ENCODE assay signal across 15 cellular contexts in genomic region chr21:27424601-27425000, GRCh38.
DNase-seq lines count a peak whose midpoint lies in the region; ATAC-seq and TF ChIP-seq lines count a peak whose summit lies in the region.
"Had no signal": no experiment of that assay in that cellular context is flagged by ENCODE, and none has a peak within 500 bp of the region (broad histone marks: within the 10 kb centered on the region; RNA-seq: fewer than 3 reads in every experiment).

No MANE protein-coding gene starts in this region.

- no peaks in the 10 kb centered on the region for H3K9me2 ChIP-seq in hepatocyte (replicated peaks; ENCODE audit: insufficient read depth)

- TF ChIP-seq CTCF in IMR-90 (conservative IDR thresholded peaks at IDR 0.05; ENCODE audit: low read depth, low read length), result no peak
- TF ChIP-seq CTCF in hepatocyte (IDR thresholded peaks at IDR 0.05; ENCODE audit: poor library complexity), result no peak
- no peak for TF ChIP-seq CTCF in psoas muscle (IDR thresholded peaks at IDR 0.05)

- H4K5ac ChIP-seq in IMR-90 (ENCODE audit: low read depth, low read length), result peak overlapping the region; percentile 90; the same call in 1 of the 2 replicates

- TF ChIP-seq RAD21 in IMR-90 (IDR thresholded peaks at IDR 0.05; ENCODE audit: low read length), result no peak

- H3K27ac ChIP-seq in IMR-90 (ENCODE audit: insufficient read depth, low read length) (no peak overlapping the region; the same call in 1 of the 2 replicates), hepatocyte (peak overlapping the region; percentile 71), psoas muscle (no peak overlapping the region)
- H3K27ac ChIP-seq: parathyroid adenoma had no signal

- no peak for TF ChIP-seq POLR2A in IMR-90 (IDR thresholded peaks at IDR 0.05; ENCODE audit: low read depth, low read length)

- no peaks in the 10 kb centered on the region for H3K79me1 ChIP-seq in IMR-90 (ENCODE audit: low read depth in 1 of 2, low read length in 2 of 2)

- no peak for ATAC-seq in IMR-90 (ENCODE audit: low read depth)
- no peak for ATAC-seq in HG02571 (IDR thresholded peaks at IDR 0.05; ENCODE audit: unreplicated experiment)
- no peak for ATAC-seq in psoas muscle

- H2AK9ac ChIP-seq in IMR-90 (replicated peaks; ENCODE audit: low read depth, low read length, poor library complexity), result peak overlapping the region; percentile 61

- dilution Hi-C loops in IMR-90 (cut with HindIII; ENCODE audit: low sequenced_read_pairs, unreplicated experiment), result no loop called here

- no peak overlapping the region for H3K4me2 ChIP-seq in IMR-90 (ENCODE audit: low read depth, low read length)
- peak overlapping the region; percentile 46 for H3K4me2 ChIP-seq in hepatocyte

- BruUV-seq in IMR-90 (replicated peaks; lab: Mats Ljungman, UMichigan), result no TSS peak

- peak overlapping the region; percentile 89 for H3K4ac ChIP-seq in IMR-90 (ENCODE audit: low read depth, low read length)

- peak overlapping the region; percentile 80 for H2BK5ac ChIP-seq in IMR-90 (ENCODE audit: low read depth, low read length, poor library complexity, severe bottlenecking)

- no peak overlapping the region for H2AFZ ChIP-seq in IMR-90 (replicated peaks; ENCODE audit: low read length, poor library complexity)
- no peak overlapping the region for H2AFZ ChIP-seq in hepatocyte
- H2AFZ ChIP-seq: parathyroid adenoma had no signal

- H4K20me1 ChIP-seq in IMR-90 (ENCODE audit: insufficient read depth, low read length) (no peaks in the 10 kb centered on the region), hepatocyte (ENCODE audit: insufficient read depth, poor library complexity, severe bottlenecking) (no peaks in the 10 kb centered on the region)

- no peaks in the 10 kb centered on the region for H3K36me3 ChIP-seq in IMR-90 (ENCODE audit: control insufficient read depth, insufficient read depth, low read length)
- no peaks in the 10 kb centered on the region for H3K36me3 ChIP-seq in hepatocyte (replicated peaks; ENCODE audit: insufficient read depth, low read depth)
- H3K36me3 ChIP-seq in psoas muscle (ENCODE audit: insufficient read depth in 1 of 2, low read depth in 1 of 2), result no peaks in the 10 kb centered on the region
- H3K36me3 ChIP-seq: esophagus muscularis mucosa had no signal

- H3K18ac ChIP-seq in IMR-90 (ENCODE audit: low read depth, low read length), result peak overlapping the region; percentile 87

- H4K8ac ChIP-seq in IMR-90 (ENCODE audit: low read depth in 2 of 2, low read length in 2 of 2), result peak overlapping the region in 1 of 2 experiments; percentile 64; a peak in 3 of 4 replicates

- no peaks in the 10 kb centered on the region for H3K27me3 ChIP-seq in IMR-90 (ENCODE audit: control insufficient read depth, insufficient read depth, low read length)
- no peaks in the 10 kb centered on the region for H3K27me3 ChIP-seq in hepatocyte
- H3K27me3 ChIP-seq in psoas muscle (ENCODE audit: insufficient read depth in 3 of 3, low read length in 2 of 3), result no peaks in the 10 kb centered on the region
- H3K27me3 ChIP-seq: esophagus muscularis mucosa had no signal

- H3K4me3 ChIP-seq in IMR-90 (ENCODE audit: insufficient read depth, low read depth, low read length) (no peak overlapping the region), hepatocyte (no peak overlapping the region), psoas muscle (no peak overlapping the region)
- H3K4me3 ChIP-seq: esophagus muscularis mucosa, mucosa of descending colon had no signal

- H4K91ac ChIP-seq in IMR-90 (ENCODE audit: insufficient read depth, low read depth, low read length), result peak overlapping the region; percentile 81

- peaks cover 16% of the 10 kb centered on the region; the same call in 1 of the 2 replicates for H3K4me1 ChIP-seq in IMR-90 (ENCODE audit: control insufficient read depth, insufficient read depth, low read length)
- H3K4me1 ChIP-seq in hepatocyte (ENCODE audit: insufficient read depth), result peaks cover 10% of the 10 kb centered on the region
- H3K4me1 ChIP-seq in psoas muscle, result peaks cover 4% of the 10 kb centered on the region
- H3K4me1 ChIP-seq: parathyroid adenoma had no signal

- H2BK120ac ChIP-seq in IMR-90 (ENCODE audit: low read depth, low read length), result peak overlapping the region; percentile 78

- no peak overlapping the region for H3K9ac ChIP-seq in IMR-90 (ENCODE audit: low read depth, low read length)
- H3K9ac ChIP-seq: parathyroid adenoma had no signal

- peak overlapping the region; percentile 61; the same call in 2 of the 3 replicates for H2BK15ac ChIP-seq in IMR-90 (ENCODE audit: low read depth, low read length)

- intact Hi-C loops in IMR-90 (cut with micrococcal nuclease), result no loop called here
- intact Hi-C loops in psoas muscle (cut with DNase I), result no loop called here

- H3K9me3 ChIP-seq in IMR-90 (ENCODE audit: control insufficient read depth, insufficient read depth, low read length), result no peaks in the 10 kb centered on the region
- H3K9me3 ChIP-seq in hepatocyte (ENCODE audit: low read depth), result no peaks in the 10 kb centered on the region
- H3K9me3 ChIP-seq in psoas muscle, result no peaks in the 10 kb centered on the region
- H3K9me3 ChIP-seq: mucosa of descending colon had no signal

- CTCF ChIA-PET in IMR-90 (lab: Yijun Ruan, JAX), result no interaction called here

- H3K56ac ChIP-seq in IMR-90 (ENCODE audit: extremely low read depth, insufficient read depth, low read length), result no peak overlapping the region

- WGBS in IMR-90 (ENCODE audit: extremely low coverage in 2 of 2, insufficient read length in 1 of 2), 2 experiments, result no CpG with 5 or more reads among the region's 1 CpG
- 82% methylated on average over 1 of the region's 1 CpG for WGBS in hepatocyte (ENCODE audit: low lambda C conversion rate, missing lambda C conversion rate)
- WGBS in psoas muscle, 3 donors, result 90 to 100% (median 96%) methylated on average over 1 of the region's 1 CpG

- peaks cover 7% of the 10 kb centered on the region for H3K9me1 ChIP-seq in IMR-90 (ENCODE audit: insufficient read depth, low read length)

- peak overlapping the region; percentile 81; the same call in 1 of the 2 replicates for H3K23ac ChIP-seq in IMR-90 (ENCODE audit: low read depth, low read length)

- POLR2A ChIA-PET in IMR-90 (lab: Charles Lee; ENCODE audit: unreplicated experiment), result interaction anchor here (0.5 kb wide), 1 partner anchor 47 kb away, joined by 3 read pairs; no protein-coding TSS in a partner anchor

- no peaks in the 10 kb centered on the region for H3K79me2 ChIP-seq in hepatocyte
- H3K79me2 ChIP-seq: parathyroid adenoma had no signal

- peak overlapping the region; percentile 60 for H2AK5ac ChIP-seq in IMR-90 (ENCODE audit: low read depth, low read length)

- H3K14ac ChIP-seq in IMR-90 (replicated peaks; ENCODE audit: low read depth, low read length), result peak overlapping the region; percentile 94

- in situ Hi-C loops in IMR-90 (cut with MboI; ENCODE audit: low sequenced_read_pairs), result no loop called here

- peak overlapping the region; percentile 82 for H2BK20ac ChIP-seq in IMR-90 (ENCODE audit: low read depth, low read length)

- DNase-seq in AG20443 (ENCODE audit: low spot score), result peak; percentile 11
- DNase-seq in IMR-90, result peak; percentile 34
- peak; percentile 41 for DNase-seq in amniotic epithelial cell (ENCODE audit: low read depth)
- no peak for DNase-seq in hepatocyte (ENCODE audit: low spot score)
- DNase-seq in A172 (ENCODE audit: low spot score), result no peak
- no peak for DNase-seq in psoas muscle
- no peak for DNase-seq in NCI-H2227 (lab: John Stamatoyannopoulos, UW; ENCODE audit: unreplicated experiment)
- DNase-seq: activated CD4-positive, CD25-positive, alpha-beta regulatory T cell treated with anti-CD3 and anti-CD28 coated beads, Interleukin-2, amount 50 U/mL, for 72 hours; activated CD8-positive, alpha-beta memory T cell treated with anti-CD3 and anti-CD28 coated beads, Interleukin-2, amount 50 U/mL, for 48 hours; activated naive CD4-positive, alpha-beta T cell treated with anti-CD3 and anti-CD28 coated beads, Interleukin-2, amount 50 U/mL, for 16 hours; mucosa of descending colon; NCI-H2171 treated with DMSO at 0.1 percent for 48 hours had no signal

TF ChIP-seq in IMR-90, 13 proteins besides CTCF, POLR2A, EP300 and RAD21:
- peak; percentile 15; the same call in 1 of the 2 replicates for TF ChIP-seq USF2 (IDR thresholded peaks at IDR 0.05; ENCODE audit: low read depth, low read length)
- TF ChIP-seq BHLHE40 (IDR thresholded peaks at IDR 0.05; ENCODE audit: low read depth, low read length), result no peak

Comparison
In these comparisons a context has a peak if more than half of its experiments do, and no peak if none do; other contexts are left out.
1. DNase-seq: peak in AG20443 (single experiment), IMR-90 (single experiment) and amniotic epithelial cell (single experiment); none in hepatocyte (single experiment), A172 (single experiment), psoas muscle (0 of 2) and NCI-H2227 (single experiment).